ENCODE assay signal across 8 cellular contexts in genomic region chr3:37861540-37862051, GRCh38. TPM values are rescaled to one million over a fixed set of nuclear protein-coding genes. Genes with fewer than 3 reads are reported as not detected.
DNase-seq lines count a peak whose midpoint lies in the region; ATAC-seq and TF ChIP-seq lines count a peak whose summit lies in the region.

Gene CTDSPL (plus strand): TSS chr3:37861880. CDS start chr3:37862200, 320 bp downstream.

- TF ChIP-seq POLR2A in NB4 (IDR thresholded peaks at IDR 0.05; ENCODE audit: extremely low read depth, insufficient read length) (no peak), heart left ventricle (IDR thresholded peaks at IDR 0.05) (no peak)

- H3K9me3 ChIP-seq in heart left ventricle, result no peaks in the 10 kb centered on the region
- H3K9me3 ChIP-seq in osteoblast (ENCODE audit: low read depth, low read length), result no peaks in the 10 kb centered on the region

- H3K4me3 ChIP-seq in NB4 (ENCODE audit: low read depth, low read length) (no peak within 1 kb of the TSS), heart left ventricle (peak within 1 kb of the TSS; percentile 52 to 89 (median 74)), osteoblast (ENCODE audit: insufficient read depth, low read length) (peak within 1 kb of the TSS; percentile 83)

- 0 to 1% (median 1%) methylated on average over 4 to 60 of the region's 60 CpGs; no CpG with 5 or more reads in 1 of the 4 donors for WGBS in heart left ventricle, 4 donors

- peaks cover 8 to 54% (median 32%) of the 10 kb centered on the region in 12 donors for H3K4me1 ChIP-seq in heart left ventricle
- H3K4me1 ChIP-seq in osteoblast (ENCODE audit: insufficient read depth, low read length), result peaks cover 20% of the 10 kb centered on the region

- peak within 1 kb of the TSS; percentile 99 for H3K4me2 ChIP-seq in osteoblast (ENCODE audit: insufficient read depth, low read length)

- DNase-seq in EH (ENCODE audit: low read depth), result peak; percentile 70
- peak; percentile 9 for DNase-seq in NB4 (ENCODE audit: low read depth)
- peak; percentile 55 for DNase-seq in amniotic epithelial cell (ENCODE audit: low read depth)
- DNase-seq in heart left ventricle, result peak; percentile 45 to 70 (median 60)
- DNase-seq in osteoblast (ENCODE audit: insufficient read length, low spot score, missing footprints), result peak; percentile 95
- no peak for DNase-seq in NCI-H2107 (lab: John Stamatoyannopoulos, UW)

- H3K27ac ChIP-seq in heart left ventricle (peak within 1 kb of the TSS; percentile 79 to 93 (median 88)), osteoblast (ENCODE audit: low read depth, low read length) (peak within 1 kb of the TSS; percentile 57)

- H2AFZ ChIP-seq in osteoblast (ENCODE audit: low read length), result peak within 1 kb of the TSS; percentile 92

- H3K36me3 ChIP-seq in heart left ventricle, result no peaks in the 10 kb centered on the region
- H3K36me3 ChIP-seq in osteoblast (ENCODE audit: insufficient read depth, low read length), result no peaks in the 10 kb centered on the region

- intact Hi-C loops in heart left ventricle (cut with DNase I), result loop anchor here in 1 of 10 donors (2.0 kb wide), 1 partner anchor 31 kb away; no protein-coding TSS in a partner anchor

- ATAC-seq in heart left ventricle (peak in 2 of 4 donors; percentile 12 to 28), HG03439 (IDR thresholded peaks at IDR 0.05; ENCODE audit: unreplicated experiment) (no peak), HG03520 (IDR thresholded peaks at IDR 0.05; ENCODE audit: unreplicated experiment) (no peak)

- TF ChIP-seq CTCF in NB4 (IDR thresholded peaks at IDR 0.05; ENCODE audit: low read depth, low read length) (no peak), heart left ventricle (IDR thresholded peaks at IDR 0.05) (no peak), osteoblast (IDR thresholded peaks at IDR 0.05; ENCODE audit: extremely low read depth, low read depth, low read length) (no peak)

- H3K27me3 ChIP-seq in heart left ventricle, result no peaks in the 10 kb centered on the region
- H3K27me3 ChIP-seq in osteoblast (ENCODE audit: insufficient read depth, low read length), result no peaks in the 10 kb centered on the region

- peaks cover 57% of the 10 kb centered on the region for H3K79me2 ChIP-seq in osteoblast (ENCODE audit: insufficient read depth, low read length)

- H4K20me1 ChIP-seq in osteoblast (ENCODE audit: insufficient read depth, low read length), result peaks cover 32% of the 10 kb centered on the region

RNA-seq across cellular contexts. Expression of gene CTDSPL, which starts in this region (rescaled TPM):
- 10 to 100 TPM; 26.3 to 54.6 (median 38.0) TPM for total RNA-seq in heart left ventricle
- polyA plus RNA-seq in heart left ventricle, result 1 to 10 TPM; 9.2 to 9.9 TPM
- 34.7 and 44.5 TPM in 2 replicates for total RNA-seq in osteoblast
